In genomic region chr12:25705256-25705655, GRCh38 we compare ENCODE assay signal across 20 cellular contexts.
A peak's percentile ranks its signal among the peaks of the same experiment; 100 is the strongest.
DNase-seq lines count a peak whose midpoint lies in the region; ATAC-seq, FAIRE-seq and TF ChIP-seq lines count a peak whose summit lies in the region.
"Had no signal": no experiment of that assay in that cellular context is flagged by ENCODE, and none has a peak within 500 bp of the region (broad histone marks: within the 10 kb centered on the region; RNA-seq: fewer than 3 reads in every experiment).

No MANE protein-coding gene starts in this region.

- TF ChIP-seq RAD21 in A549 (conservative IDR thresholded peaks at IDR 0.05 in 1 of 2, IDR thresholded peaks at IDR 0.05 in 1 of 2), result no peak

- no peak overlapping the region for H3K4me3 Mint-ChIP-seq in activated T-helper 1 cell treated with anti-CD3 and anti-CD28 coated beads, Interleukin-12 subunit alpha, Interleukin-12 subunit beta, Interleukin-2, Interleukin-4 antibody, amounts not matched to agents 30 ng/mL and 10 ng/mL and 1 ng/mL, durations not matched to agents 14 hours and 24 hours and 36 hours
- H3K4me3 Mint-ChIP-seq: CD14-positive monocyte, GM23338 had no signal

- peaks cover 4% of the 10 kb centered on the region; the same call in 2 of the 3 replicates for H3K9me3 ChIP-seq in A549

- no peak for TF ChIP-seq EP300 in A549 (IDR thresholded peaks at IDR 0.05)

- no peak for ATAC-seq in A549
- ATAC-seq: GM23338 had no signal

- H3K27ac ChIP-seq in A549, result no peak overlapping the region
- no peak overlapping the region for H3K27ac ChIP-seq in dorsolateral prefrontal cortex

- H3K4me1 Mint-ChIP-seq in activated T-helper 1 cell treated with anti-CD3 and anti-CD28 coated beads, Interleukin-12 subunit alpha, Interleukin-12 subunit beta, Interleukin-2, Interleukin-4 antibody, amounts not matched to agents 30 ng/mL and 10 ng/mL and 1 ng/mL, durations not matched to agents 14 hours and 24 hours and 36 hours (ENCODE audit: low read depth), result no peaks in the 10 kb centered on the region
- H3K4me1 Mint-ChIP-seq: CD14-positive monocyte, GM23338 had no signal

- H3K27ac Mint-ChIP-seq in activated T-helper 1 cell treated with anti-CD3 and anti-CD28 coated beads, Interleukin-12 subunit alpha, Interleukin-12 subunit beta, Interleukin-2, Interleukin-4 antibody, amounts not matched to agents 30 ng/mL and 10 ng/mL and 1 ng/mL, durations not matched to agents 14 hours and 24 hours and 36 hours, result peak overlapping the region; percentile 9
- H3K27ac Mint-ChIP-seq: CD14-positive monocyte, GM23338 had no signal

- POLR2A ChIA-PET in A549 (lab: Yijun Ruan, JAX), result no interaction called here

- peaks cover 4% of the 10 kb centered on the region for H3K9me3 Mint-ChIP-seq in activated T-helper 1 cell treated with anti-CD3 and anti-CD28 coated beads, Interleukin-12 subunit alpha, Interleukin-12 subunit beta, Interleukin-2, Interleukin-4 antibody, amounts not matched to agents 30 ng/mL and 10 ng/mL and 1 ng/mL, durations not matched to agents 14 hours and 24 hours and 36 hours

- CTCF ChIA-PET in A549 (lab: Yijun Ruan, JAX), result interaction anchor here (0.9 to 1.5 kb wide), 2 partner anchors 13 to 47 kb away, joined by 3 read pairs; no protein-coding TSS in a partner anchor

- no peaks in the 10 kb centered on the region for H3K4me1 ChIP-seq in A549

- TF ChIP-seq CTCF in A549 (IDR thresholded peaks at IDR 0.05), result no peak
- no peak for TF ChIP-seq CTCF in dorsolateral prefrontal cortex (IDR thresholded peaks at IDR 0.05 in 54 of 56, conservative IDR thresholded peaks at IDR 0.05 in 2 of 56; ENCODE audit: low read depth in 1 of 56, partially characterized antibody in 56 of 56)

- no CpG with 5 or more reads among the region's 1 CpG for WGBS in A549 (ENCODE audit: missing lambda C conversion rate)

- intact Hi-C loops in activated T-helper 1 cell treated with anti-CD3 and anti-CD28 coated beads, Interleukin-12 subunit alpha, Interleukin-12 subunit beta, Interleukin-2, Interleukin-4 antibody, amounts not matched to agents 30 ng/mL and 10 ng/mL and 1 ng/mL, durations not matched to agents 14 hours and 24 hours and 36 hours (cut with micrococcal nuclease), result no loop called here
- intact Hi-C loops in dorsolateral prefrontal cortex (cut with DNase I), result no loop called here

- H3K4me2 ChIP-seq in A549, result no peak overlapping the region
- H3K4me2 ChIP-seq: GM23338 had no signal

- peak; percentile 7 for FAIRE-seq in A549 (lab: Jason Lieb, UNC)
- FAIRE-seq: A204.1, GM12892, RCC 7860 had no signal

- no peak for DNase-seq in A549 (ENCODE audit: low read depth in 1 of 2, low spot score in 1 of 2)
- DNase-seq in KG1 (lab: John Stamatoyannopoulos, UW), result peak; percentile 85
- DNase-seq in NOMO-1 treated with dmso at 0.1 percent for 144 hours (lab: John Stamatoyannopoulos, UW; ENCODE audit: unreplicated experiment), result peak; percentile 43
- no peak for DNase-seq in activated T-helper 1 cell treated with anti-CD3 and anti-CD28 coated beads, Interleukin-12 subunit alpha, Interleukin-12 subunit beta, Interleukin-2, Interleukin-4 antibody, amounts not matched to agents 30 ng/mL and 10 ng/mL and 1 ng/mL, durations not matched to agents 14 hours and 24 hours and 36 hours (ENCODE audit: low spot score)
- DNase-seq in OCI-M2 (lab: John Stamatoyannopoulos, UW; ENCODE audit: unreplicated experiment), result no peak
- no peak for DNase-seq in dorsolateral prefrontal cortex
- no peak for DNase-seq in SIG-M5 treated with dmso at 0.1 percent for 504 hours (lab: John Stamatoyannopoulos, UW; ENCODE audit: unreplicated experiment)
- DNase-seq in NCI-H1048 (lab: John Stamatoyannopoulos, UW), result no peak
- DNase-seq: COR-L47; NCI-H1417; NCI-H187 treated with DMSO at 0.1 percent for 48 hours; NCI-H345; NCI-H526 treated with DMSO at 0.1 percent for 48 hours; NK-92 treated with Interleukin-12 subunit alpha and Interleukin-12 subunit beta, amount 100 ng/mL, for 24 hours; SHP77 treated with DMSO at 0.1 percent for 48 hours had no signal

- no peak for TF ChIP-seq POLR2A in A549 (IDR thresholded peaks at IDR 0.05; ENCODE audit: low read length)

- no peaks in the 10 kb centered on the region for H3K36me3 Mint-ChIP-seq in activated T-helper 1 cell treated with anti-CD3 and anti-CD28 coated beads, Interleukin-12 subunit alpha, Interleukin-12 subunit beta, Interleukin-2, Interleukin-4 antibody, amounts not matched to agents 30 ng/mL and 10 ng/mL and 1 ng/mL, durations not matched to agents 14 hours and 24 hours and 36 hours (ENCODE audit: low read depth)
- H3K36me3 Mint-ChIP-seq: CD14-positive monocyte had no signal

- H3K27me3 ChIP-seq in dorsolateral prefrontal cortex, result no peaks in the 10 kb centered on the region

- H3K4me3 ChIP-seq in A549 (no peak overlapping the region), dorsolateral prefrontal cortex (no peak overlapping the region)
- H3K4me3 ChIP-seq: GM23338 had no signal

- H3K27me3 Mint-ChIP-seq in activated T-helper 1 cell treated with anti-CD3 and anti-CD28 coated beads, Interleukin-12 subunit alpha, Interleukin-12 subunit beta, Interleukin-2, Interleukin-4 antibody, amounts not matched to agents 30 ng/mL and 10 ng/mL and 1 ng/mL, durations not matched to agents 14 hours and 24 hours and 36 hours (ENCODE audit: insufficient read depth), result peaks cover 2% of the 10 kb centered on the region

TF ChIP-seq in A549, 52 proteins besides CTCF, POLR2A, EP300 and RAD21:
- TF ChIP-seq RFX5 (IDR thresholded peaks at IDR 0.05) (no peak), POLR2AphosphoS2 (conservative IDR thresholded peaks at IDR 0.05; ENCODE audit: low read length) (no peak), MAZ (IDR thresholded peaks at IDR 0.05; ENCODE audit: borderline replicate concordance, low read depth, low read length) (no peak), BHLHE40 (IDR thresholded peaks at IDR 0.05; ENCODE audit: low read depth, low read length) (no peak), HDAC2 (IDR thresholded peaks at IDR 0.05) (no peak), TFCP2L1 (CRISPR knock-in tag; IDR thresholded peaks at IDR 0.05) (no peak), ZSCAN20 (CRISPR knock-in tag; IDR thresholded peaks at IDR 0.05) (no peak), HOXB13 (CRISPR knock-in tag; IDR thresholded peaks at IDR 0.05; ENCODE audit: low read depth) (no peak), NR3C1 (IDR thresholded peaks at IDR 0.05) (no peak), PHF8 (IDR thresholded peaks at IDR 0.05; ENCODE audit: borderline replicate concordance, low read depth) (no peak), CEBPB (IDR thresholded peaks at IDR 0.05) (no peak), ELK1 (IDR thresholded peaks at IDR 0.05; ENCODE audit: low read depth, low read length) (no peak), TP53 (CRISPR knock-in tag; IDR thresholded peaks at IDR 0.05) (no peak), CHD2 (IDR thresholded peaks at IDR 0.05; ENCODE audit: low read length, partially characterized antibody) (no peak), ESRRA (IDR thresholded peaks at IDR 0.05; ENCODE audit: borderline replicate concordance, low read length) (no peak), HEYL (CRISPR knock-in tag; IDR thresholded peaks at IDR 0.05) (no peak)

Comparison
In these comparisons a context has a peak if more than half of its experiments do, and no peak if none do; other contexts are left out.
1. DNase-seq: peak in KG1 (single experiment) and NOMO-1 treated with dmso at 0.1 percent for 144 hours (single experiment); none in A549 (0 of 2), activated T-helper 1 cell treated with anti-CD3 and anti-CD28 coated beads, Interleukin-12 subunit alpha, Interleukin-12 subunit beta, Interleukin-2, Interleukin-4 antibody, amounts not matched to agents 30 ng/mL and 10 ng/mL and 1 ng/mL, durations not matched to agents 14 hours and 24 hours and 36 hours (single experiment), OCI-M2 (single experiment), dorsolateral prefrontal cortex (0 of 10), SIG-M5 treated with dmso at 0.1 percent for 504 hours (single experiment) and NCI-H1048 (single experiment).